In genomic region chr12:63790608-63790945, GRCh38 we compare ENCODE assay signal across 20 cellular contexts.
"Had no signal": no experiment of that assay in that cellular context is flagged by ENCODE, and none has a peak within 500 bp of the region (broad histone marks: within the 10 kb centered on the region; RNA-seq: fewer than 3 reads in every experiment).

No MANE protein-coding gene starts in this region.

- DNase-seq: IMR-90, Karpas-422, KG1, MG63, NCI-H1092, NCI-H1105 treated with DMSO at 0.1 percent for 48 hours, NCI-H1417 treated with DMSO at 0.1 percent for 48 hours, NCI-H146, NCI-H1694 treated with DMSO at 0.1 percent for 48 hours, NCI-H1930, NCI-H2081, NCI-H2107, NCI-H2227 treated with DMSO at 0.1 percent for 48 hours, NCI-H524, NCI-H526 treated with DMSO at 0.1 percent for 48 hours, NCI-H748 treated with DMSO at 0.1 percent for 48 hours, RPMI8226, SHP77, SK-N-SH had no signal

- H3K4me2 ChIP-seq: SK-N-SH had no signal

- FAIRE-seq: RCC 7860 had no signal

- H3K9ac ChIP-seq: SK-N-SH had no signal

- H3K4me3 ChIP-seq: MG63 had no signal

- H3K27me3 ChIP-seq: MG63 had no signal

- H3K9me3 ChIP-seq: MG63, SK-N-SH had no signal
